30 cellular contexts compared by ENCODE assay signal in the genomic region with DNA sequence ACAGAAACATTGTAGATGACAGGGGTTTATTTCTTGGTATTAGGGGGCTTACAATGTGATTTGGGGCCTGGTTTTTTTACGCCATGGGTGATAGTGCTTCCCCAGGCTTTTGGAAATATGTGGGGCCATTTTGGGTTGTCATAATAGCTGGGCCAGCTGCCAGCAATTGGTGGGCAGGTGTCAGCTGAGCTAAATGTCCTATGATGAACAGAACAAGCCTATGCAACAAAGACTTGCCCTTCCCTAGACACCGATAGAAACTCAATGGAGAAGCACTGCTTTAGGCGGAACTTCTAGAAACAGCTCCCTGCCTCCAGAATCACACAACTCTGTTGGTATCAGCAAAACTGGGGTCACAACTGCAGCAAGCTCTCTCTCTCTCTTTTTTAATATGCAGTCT.
"Had no signal": no experiment of that assay in that cellular context is flagged by ENCODE, and none has a peak within 500 bp of the region (broad histone marks: within the 10 kb centered on the region; RNA-seq: fewer than 3 reads in every experiment).

No MANE protein-coding gene starts in this region.

- H3K27ac ChIP-seq: neutrophil, ovary, parathyroid adenoma, psoas muscle, right lobe of liver, sigmoid colon, stomach, thoracic aorta, thyroid gland, tibial nerve, upper lobe of left lung, vagina had no signal

- H3K9me3 ChIP-seq: neutrophil, ovary, psoas muscle, right lobe of liver, sigmoid colon, stomach, thoracic aorta, thyroid gland, tibial nerve, upper lobe of left lung, vagina had no signal

- H3K27me3 ChIP-seq: ovary, thyroid gland, vagina had no signal

- H3K27ac Mint-ChIP-seq: natural killer cell treated with Interleukin-12 subunit alpha and Interleukin-12 subunit beta and Interleukin-15 and Interleukin-18, amount 100 ng/mL, for 72 hours; nephron progenitor cell; progenitor cell of endocrine pancreas; stimulated activated effector memory CD8-positive, alpha-beta T cell treated with anti-CD3 and anti-CD28 coated beads, Interleukin-12 subunit alpha, Interleukin-12 subunit beta, amount 100 ng/mL, for 72 hours; stimulated activated naive B cell treated with anti-CD40 and anti-IgM and Interleukin-4, amounts not matched to agents 10 μg/mL and 1 μg/mL and 100 μg/mL, for 72 hours; stimulated activated naive CD8-positive, alpha-beta T cell treated with anti-CD3 and anti-CD28 coated beads, Interleukin-15, Interleukin-2, amounts not matched to agents 100 ng/mL and 50 ng/mL, for 24 hours had no signal

- H2AFZ ChIP-seq: parathyroid adenoma had no signal

- H3K36me3 ChIP-seq: neutrophil, ovary, right lobe of liver, sigmoid colon, stomach, thoracic aorta, thyroid gland, tibial nerve, upper lobe of left lung, vagina had no signal

- FAIRE-seq: small intestine, urothelium cell line had no signal

- H3K9me3 Mint-ChIP-seq: natural killer cell treated with Interleukin-12 subunit alpha and Interleukin-12 subunit beta and Interleukin-15 and Interleukin-18, amount 100 ng/mL, for 72 hours; neural crest cell; stimulated activated effector memory CD8-positive, alpha-beta T cell treated with anti-CD3 and anti-CD28 coated beads, Interleukin-12 subunit alpha, Interleukin-12 subunit beta, amount 100 ng/mL, for 72 hours; stimulated activated naive B cell treated with anti-CD40 and anti-IgM and Interleukin-4, amounts not matched to agents 10 μg/mL and 1 μg/mL and 100 μg/mL, for 72 hours; stimulated activated naive CD8-positive, alpha-beta T cell treated with anti-CD3 and anti-CD28 coated beads, Interleukin-15, Interleukin-2, amounts not matched to agents 100 ng/mL and 50 ng/mL, for 24 hours had no signal

- ATAC-seq: natural killer cell treated with Interleukin-12 subunit alpha and Interleukin-12 subunit beta and Interleukin-15 and Interleukin-18, amount 100 ng/mL, for 72 hours; psoas muscle; right cardiac atrium; right lobe of liver; stimulated activated effector memory CD8-positive, alpha-beta T cell treated with anti-CD3 and anti-CD28 coated beads, Interleukin-12 subunit alpha, Interleukin-12 subunit beta, amount 100 ng/mL, for 72 hours; stimulated activated naive B cell treated with anti-CD40 and anti-IgM and Interleukin-4, amounts not matched to agents 10 μg/mL and 1 μg/mL and 100 μg/mL, for 72 hours had no signal

- H3K4me3 ChIP-seq: ovary, psoas muscle, right lobe of liver, sigmoid colon, stomach, thoracic aorta, thyroid gland, tibial nerve, upper lobe of left lung, vagina had no signal

- H3K36me3 Mint-ChIP-seq: natural killer cell treated with Interleukin-12 subunit alpha and Interleukin-12 subunit beta and Interleukin-15 and Interleukin-18, amount 100 ng/mL, for 72 hours; stimulated activated effector memory CD8-positive, alpha-beta T cell treated with anti-CD3 and anti-CD28 coated beads, Interleukin-12 subunit alpha, Interleukin-12 subunit beta, amount 100 ng/mL, for 72 hours; stimulated activated naive B cell treated with anti-CD40 and anti-IgM and Interleukin-4, amounts not matched to agents 10 μg/mL and 1 μg/mL and 100 μg/mL, for 72 hours had no signal

- H3K4me1 Mint-ChIP-seq: nephron progenitor cell had no signal

- H3K79me2 ChIP-seq: parathyroid adenoma had no signal

- H3K4me1 ChIP-seq: parathyroid adenoma, psoas muscle had no signal

- DNase-seq: nephron progenitor cell; nucleus accumbens; ovary; posterior cingulate gyrus; psoas muscle; right cardiac atrium; right lobe of liver; sigmoid colon; small intestine; stimulated activated CD4-positive, alpha-beta T cell treated with anti-CD3 and anti-CD28 coated beads, Interleukin-15, amount 100 ng/mL, for 24 hours; stimulated activated CD4-positive, alpha-beta T cell treated with anti-CD3 and anti-CD28 coated beads, Interleukin-2, amount 100 ng/mL, for 24 hours; stimulated activated CD4-positive, alpha-beta T cell treated with anti-CD3 and anti-CD28 coated beads, Interleukin-2, amount 100 ng/mL, for 48 hours; stimulated activated CD4-positive, alpha-beta T cell treated with anti-CD3 and anti-CD28 coated beads, Interleukin-4, amount 100 ng/mL, for 24 hours; stimulated activated naive B cell treated with anti-CD40 and anti-IgM and Interleukin-4, amounts not matched to agents 10 μg/mL and 1 μg/mL and 100 μg/mL, for 72 hours; stimulated activated naive CD4-positive, alpha-beta T cell treated with Interleukin-2 at 50 U/mL for 16 hours; stomach; thyroid gland; trophoblast cell; upper lobe of left lung had no signal

- H3K4me3 Mint-ChIP-seq: natural killer cell treated with Interleukin-12 subunit alpha and Interleukin-12 subunit beta and Interleukin-15 and Interleukin-18, amount 100 ng/mL, for 72 hours; nephron progenitor cell; neural crest cell; stimulated activated effector memory CD8-positive, alpha-beta T cell treated with anti-CD3 and anti-CD28 coated beads, Interleukin-12 subunit alpha, Interleukin-12 subunit beta, amount 100 ng/mL, for 72 hours; stimulated activated naive B cell treated with anti-CD40 and anti-IgM and Interleukin-4, amounts not matched to agents 10 μg/mL and 1 μg/mL and 100 μg/mL, for 72 hours; stimulated activated naive CD8-positive, alpha-beta T cell treated with anti-CD3 and anti-CD28 coated beads, Interleukin-15, Interleukin-2, amounts not matched to agents 100 ng/mL and 50 ng/mL, for 24 hours had no signal

- H3K9ac ChIP-seq: parathyroid adenoma had no signal
